Comparison of ENCODE assay signal across 8 cellular contexts in genomic region chr17:17300624-17301568, GRCh38. TPM values are rescaled to one million over a fixed set of nuclear protein-coding genes. Genes with fewer than 3 reads are reported as not detected.
DNase-seq lines count a peak whose midpoint lies in the region; FAIRE-seq and TF ChIP-seq lines count a peak whose summit lies in the region.

No MANE protein-coding gene starts in this region.

- H3K27me3 ChIP-seq in A673 (replicated peaks; ENCODE audit: insufficient read depth, low read depth, low read length, poor library complexity) (no peaks in the 10 kb centered on the region), bronchial epithelial cell (ENCODE audit: control insufficient read depth, insufficient read depth, low read length) (peaks cover 3% of the 10 kb centered on the region)

- no peaks in the 10 kb centered on the region for H3K4me1 ChIP-seq in A673 (ENCODE audit: insufficient read depth, low read length, poor library complexity, severe bottlenecking)

- DNase-seq in A673 (ENCODE audit: low spot score) (peak; percentile 51), HEK293T (ENCODE audit: extremely low spot score) (peak; percentile 76), bronchial epithelial cell (ENCODE audit: low read depth) (peak; percentile 35), kidney tubule cell (ENCODE audit: low spot score) (peak; percentile 74), middle frontal gyrus (ENCODE audit: extremely low spot score, low spot score) (no peak), NCI-H2107 treated with DMSO at 0.1 percent for 48 hours (lab: John Stamatoyannopoulos, UW; ENCODE audit: unreplicated experiment) (no peak)
- peak; percentile 47 for DNase-seq in stimulated activated CD4-positive, alpha-beta T cell treated with anti-CD3 and anti-CD28 coated beads, Interleukin-2, amount 100 ng/mL, for 4 hours (ENCODE audit: low read depth)

- POLR2A ChIA-PET in A673 (lab: Charles Lee; ENCODE audit: low non-redundant PET), result no interaction called here
- POLR2A ChIA-PET in HEK293T (lab: Yijun Ruan, JAX), result interaction anchor here (0.7 to 3.5 kb wide), 20 partner anchors 8 to 883 kb away, joined by 3 to 61 read pairs (median 6); partner anchors contain the start of genes ALKBH5, COPS3 and FLCN

- FAIRE-seq in TTC549 (lab: Jason Lieb, UNC), result peak; percentile 95
- FAIRE-seq in bronchial epithelial cell (lab: Jason Lieb, UNC), result no peak

- H3K4me3 ChIP-seq in A673 (ENCODE audit: low read depth, low read length, poor library complexity, severe bottlenecking) (peak overlapping the region; percentile 24), bronchial epithelial cell (ENCODE audit: low read depth, low read length) (no peak overlapping the region)

- TF ChIP-seq CTCF in A673 (conservative IDR thresholded peaks at IDR 0.05; ENCODE audit: low read depth, low read length) (no peak), bronchial epithelial cell (IDR thresholded peaks at IDR 0.05; ENCODE audit: insufficient read depth, low read length, severe bottlenecking) (no peak)

- BruUV-seq in A673 (replicated peaks; lab: Mats Ljungman, UMichigan), result no TSS peak

- no peak overlapping the region for H3K27ac ChIP-seq in A673 (ENCODE audit: low read depth, low read length, poor library complexity, severe bottlenecking)

- CTCF ChIA-PET in A673 (lab: Charles Lee), result no interaction called here
- CTCF ChIA-PET in HEK293T (lab: Yijun Ruan, JAX), result interaction anchor here (0.6 to 1.7 kb wide), 4 partner anchors 10 to 68 kb away, joined by 3 to 4 read pairs (median 3); no protein-coding TSS in a partner anchor

- intact Hi-C loops in A673 (cut with micrococcal nuclease; ENCODE audit: unreplicated experiment), result no loop called here

- H3K9me3 ChIP-seq in A673 (ENCODE audit: low read depth, low read length, poor library complexity, severe bottlenecking), result no peaks in the 10 kb centered on the region

- H3K36me3 ChIP-seq in A673 (ENCODE audit: insufficient read depth, low read length, poor library complexity, severe bottlenecking) (no peaks in the 10 kb centered on the region), bronchial epithelial cell (ENCODE audit: control insufficient read depth, insufficient read depth, low read length) (no peaks in the 10 kb centered on the region)

TF ChIP-seq in HEK293T, 16 proteins besides CTCF, POLR2A, EP300 and RAD21:
- peak; percentile 74; the same call in 1 of the 2 replicates for TF ChIP-seq HDGF (IDR thresholded peaks at IDR 0.05; ENCODE audit: borderline replicate concordance)
- TF ChIP-seq LEF1 (IDR thresholded peaks at IDR 0.05; ENCODE audit: borderline replicate concordance), result no peak

RNA-seq across cellular contexts. Expression of gene NT5M, which starts 2.3 kb away (rescaled TPM):
- total RNA-seq in A673 (2021) (2.6 and 4.8 TPM in 2 replicates), bronchial epithelial cell (0.79 and 1.0 TPM in 2 replicates)

RNA-seq across cellular contexts. Expression of gene COPS3, which starts 19.9 kb away (rescaled TPM):
- total RNA-seq in A673 (2021) (157 and 171 TPM in 2 replicates), bronchial epithelial cell (68.6 and 87.4 TPM in 2 replicates)

Comparison
In these comparisons a context has a peak if more than half of its experiments do, and no peak if none do; other contexts are left out.
1. DNase-seq: peak in A673 (single experiment), HEK293T (single experiment), bronchial epithelial cell (single experiment), kidney tubule cell (single experiment) and stimulated activated CD4-positive, alpha-beta T cell treated with anti-CD3 and anti-CD28 coated beads, Interleukin-2, amount 100 ng/mL, for 4 hours (single experiment); none in middle frontal gyrus (single experiment) and NCI-H2107 treated with DMSO at 0.1 percent for 48 hours (single experiment).